Comparison of ENCODE assay signal across 16 cellular contexts in the genomic region with DNA sequence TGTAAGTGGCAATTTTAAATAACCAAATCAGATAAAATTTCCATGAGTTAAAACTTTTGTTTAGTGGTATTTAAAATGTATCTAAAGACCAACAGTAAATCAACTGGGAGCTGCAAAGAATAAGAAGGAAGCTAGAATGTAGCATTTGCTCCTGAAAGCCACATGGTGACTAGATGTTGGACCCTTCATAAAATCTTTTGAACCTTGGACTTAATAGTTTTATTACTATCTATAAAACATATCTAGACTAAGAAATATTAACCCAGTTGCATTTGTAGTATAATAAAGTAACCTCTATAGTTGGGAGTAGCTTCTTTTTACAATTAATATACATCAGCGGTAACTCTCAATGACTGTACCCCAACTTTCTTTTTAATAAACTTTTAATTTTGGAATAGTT.
"Had no signal": no experiment of that assay in that cellular context is flagged by ENCODE, and none has a peak within 500 bp of the region (broad histone marks: within the 10 kb centered on the region; RNA-seq: fewer than 3 reads in every experiment).

No MANE protein-coding gene starts in this region.

- ATAC-seq: left lung; lower lobe of right lung; sciatic nerve; stimulated activated naive B cell treated with anti-CD40 and anti-IgM and Interleukin-4, amounts not matched to agents 10 μg/mL and 1 μg/mL and 100 μg/mL, for 72 hours; stimulated activated naive CD8-positive, alpha-beta T cell treated with anti-CD3 and anti-CD28 coated beads, Interleukin-15, amount 100 ng/mL, for 72 hours had no signal

- FAIRE-seq: islet of Langerhans had no signal

- H3K9ac ChIP-seq: parathyroid adenoma had no signal

- H3K4me3 ChIP-seq: esophagus squamous epithelium, left lung, lower lobe of right lung, prostate gland, testis had no signal

- H3K4me1 ChIP-seq: lower lobe of right lung, parathyroid adenoma had no signal

- DNase-seq: central memory CD4-positive, alpha-beta T cell; esophagus squamous epithelium; foreskin fibroblast; kidney glomerular epithelial cell; left lung; lower lobe of right lung; naive B cell; stimulated activated CD4-positive, alpha-beta T cell treated with anti-CD3 and anti-CD28 coated beads, Interleukin-2, amount 100 ng/mL, for 24 hours; stimulated activated CD4-positive, alpha-beta T cell treated with anti-CD3 and anti-CD28 coated beads, Interleukin-4, amount 100 ng/mL, for 4 hours; stimulated activated naive B cell treated with anti-CD40 and anti-IgM and Interleukin-4, amounts not matched to agents 10 μg/mL and 1 μg/mL and 100 μg/mL, for 72 hours; stimulated activated naive CD8-positive, alpha-beta T cell treated with anti-CD3 and anti-CD28 coated beads, Interleukin-15, amount 100 ng/mL, for 72 hours; testis had no signal

- H3K27ac ChIP-seq: left lung, lower lobe of right lung, parathyroid adenoma, prostate gland, testis had no signal

- H3K27me3 ChIP-seq: esophagus squamous epithelium, left lung, testis had no signal

- H3K9me3 ChIP-seq: esophagus squamous epithelium, left lung, lower lobe of right lung, prostate gland, testis had no signal

- H3K36me3 ChIP-seq: prostate gland had no signal

- H2AFZ ChIP-seq: parathyroid adenoma had no signal
